14 cellular contexts compared by ENCODE assay signal in the genomic region with DNA sequence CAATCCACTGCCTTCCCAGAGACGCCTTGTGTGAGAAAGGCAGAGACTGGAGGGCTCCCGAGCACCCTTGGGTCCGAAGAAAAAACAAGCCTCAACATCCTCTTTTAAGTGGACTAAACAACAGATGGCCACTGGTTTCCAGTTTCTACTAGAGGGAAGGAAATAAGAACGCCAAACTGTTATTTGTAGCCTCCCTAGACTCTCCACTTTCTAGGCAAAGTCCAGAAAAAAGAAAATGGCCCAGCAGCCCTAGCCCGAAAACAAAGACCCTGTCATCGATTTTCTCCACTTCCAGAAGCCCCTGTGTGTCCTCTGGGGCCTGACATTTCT. TPM values are rescaled to one million over a fixed set of nuclear protein-coding genes. Genes with fewer than 3 reads are reported as not detected.
A peak's percentile ranks its signal among the peaks of the same experiment; 100 is the strongest.
DNase-seq lines count a peak whose midpoint lies in the region; ATAC-seq lines count a peak whose summit lies in the region.
"Had no signal": no experiment of that assay in that cellular context is flagged by ENCODE, and none has a peak within 500 bp of the region (broad histone marks: within the 10 kb centered on the region; RNA-seq: fewer than 3 reads in every experiment).

No MANE protein-coding gene starts in this region.

- H3K9me3 Mint-ChIP-seq in activated T-cell treated with anti-CD3 and anti-CD28 coated beads, Interleukin-2, amount 50 U/mL, for 72 hours = no peaks in the 10 kb centered on the region
- H3K9me3 Mint-ChIP-seq in stimulated activated effector memory CD8-positive, alpha-beta T cell treated with anti-CD3 and anti-CD28 coated beads, Interleukin-12 subunit alpha, Interleukin-12 subunit beta, amount 100 ng/mL, for 72 hours = no peaks in the 10 kb centered on the region

- in situ Hi-C loops in ACHN (cut with HindIII; ENCODE audit: low pct_ligation_motif_present, low pct_unique_long_range_greater_than_20kb, low sequenced_read_pairs) = no loop called here

- H3K36me3 Mint-ChIP-seq in activated T-cell treated with anti-CD3 and anti-CD28 coated beads, Interleukin-2, amount 50 U/mL, for 72 hours (ENCODE audit: insufficient read depth in 2 of 2) = peaks cover 0 to 10% of the 10 kb centered on the region in 2 donors
- H3K36me3 Mint-ChIP-seq in T-helper 17 cell (ENCODE audit: low read depth) = no peaks in the 10 kb centered on the region
- peaks cover 52% of the 10 kb centered on the region for H3K36me3 Mint-ChIP-seq in stimulated activated effector memory CD8-positive, alpha-beta T cell treated with anti-CD3 and anti-CD28 coated beads, Interleukin-12 subunit alpha, Interleukin-12 subunit beta, amount 100 ng/mL, for 72 hours

- no peaks in the 10 kb centered on the region for H3K27me3 Mint-ChIP-seq in activated T-cell treated with anti-CD3 and anti-CD28 coated beads, Interleukin-2, amount 50 U/mL, for 72 hours (ENCODE audit: low read depth)
- H3K27me3 Mint-ChIP-seq in T-helper 17 cell = no peaks in the 10 kb centered on the region

- DNase-seq in activated T-cell treated with anti-CD3 and anti-CD28 coated beads, Interleukin-2, amount 50 U/mL, for 72 hours = no peak
- DNase-seq in activated T-cell treated with anti-CD3 and anti-CD28 coated beads, Interleukin-2, amount 50 U/mL, for 48 hours = no peak
- no peak for DNase-seq in T-helper 17 cell
- DNase-seq in left lobe of liver (ENCODE audit: low spot score) = peak; percentile 0
- DNase-seq in stimulated activated effector memory CD8-positive, alpha-beta T cell treated with anti-CD3 and anti-CD28 coated beads, Interleukin-12 subunit alpha, Interleukin-12 subunit beta, amount 100 ng/mL, for 72 hours (ENCODE audit: low spot score in 2 of 2) = no peak
- no peak for DNase-seq in NCI-H2196 treated with DMSO at 0.1 percent for 48 hours (lab: John Stamatoyannopoulos, UW; ENCODE audit: unreplicated experiment)
- no peak for DNase-seq in ACHN
- DNase-seq: cortex of kidney, hippocampal formation, left colon, NCI-H2171, SIG-M5, substantia nigra had no signal

- H3K9me3 ChIP-seq in T-helper 17 cell (ENCODE audit: control insufficient read depth, low read length, poor library complexity, severe bottlenecking) = no peaks in the 10 kb centered on the region

- peak overlapping the region; percentile 84 to 86 for H3K4me3 Mint-ChIP-seq in activated T-cell treated with anti-CD3 and anti-CD28 coated beads, Interleukin-2, amount 50 U/mL, for 72 hours
- H3K4me3 Mint-ChIP-seq in T-helper 17 cell = peak overlapping the region; percentile 21
- no peak overlapping the region for H3K4me3 Mint-ChIP-seq in stimulated activated effector memory CD8-positive, alpha-beta T cell treated with anti-CD3 and anti-CD28 coated beads, Interleukin-12 subunit alpha, Interleukin-12 subunit beta, amount 100 ng/mL, for 72 hours

- H3K27ac Mint-ChIP-seq in activated T-cell treated with anti-CD3 and anti-CD28 coated beads, Interleukin-2, amount 50 U/mL, for 72 hours = peak overlapping the region; percentile 87
- H3K27ac Mint-ChIP-seq in T-helper 17 cell = peak overlapping the region; percentile 93
- H3K27ac Mint-ChIP-seq in stimulated activated effector memory CD8-positive, alpha-beta T cell treated with anti-CD3 and anti-CD28 coated beads, Interleukin-12 subunit alpha, Interleukin-12 subunit beta, amount 100 ng/mL, for 72 hours = peak overlapping the region; percentile 38

- no peak for ATAC-seq in activated T-cell treated with anti-CD3 and anti-CD28 coated beads, Interleukin-2, amount 50 U/mL, for 72 hours (replicated peaks in 1 of 2)
- no peak for ATAC-seq in T-helper 17 cell
- ATAC-seq in left lobe of liver = no peak
- no peak for ATAC-seq in stimulated activated effector memory CD8-positive, alpha-beta T cell treated with anti-CD3 and anti-CD28 coated beads, Interleukin-12 subunit alpha, Interleukin-12 subunit beta, amount 100 ng/mL, for 72 hours
- no peak for ATAC-seq in GM18502 (IDR thresholded peaks at IDR 0.05; ENCODE audit: poor library complexity, unreplicated experiment)
- ATAC-seq: left colon had no signal

- peaks cover 93% of the 10 kb centered on the region for H3K4me1 Mint-ChIP-seq in activated T-cell treated with anti-CD3 and anti-CD28 coated beads, Interleukin-2, amount 50 U/mL, for 72 hours (ENCODE audit: low read depth)
- H3K4me1 Mint-ChIP-seq in T-helper 17 cell = peaks cover 65% of the 10 kb centered on the region
- H3K4me1 Mint-ChIP-seq in stimulated activated effector memory CD8-positive, alpha-beta T cell treated with anti-CD3 and anti-CD28 coated beads, Interleukin-12 subunit alpha, Interleukin-12 subunit beta, amount 100 ng/mL, for 72 hours = peaks cover 62% of the 10 kb centered on the region

RNA-seq across cellular contexts. Expression of a gene that starts 6.0 kb away (rescaled TPM):
- total RNA-seq in activated T-cell treated with anti-CD3 and anti-CD28 coated beads, Interleukin-2, amount 50 U/mL, for 72 hours = 100 to 1,000 TPM; 161 to 208 TPM
- total RNA-seq in T-helper 17 cell (100 to 1,000 TPM in 1 of 2 donors, 10 to 100 TPM in 1; 64.7 to 135 TPM), left lobe of liver (1.3 TPM)

Comparison
In these comparisons a context has a peak if more than half of its experiments do, and no peak if none do; other contexts are left out.
1. H3K27ac Mint-ChIP-seq: peak in every context shown above with its lines; median percentile 93 in T-helper 17 cell; 87 in activated T-cell treated with anti-CD3 and anti-CD28 coated beads, Interleukin-2, amount 50 U/mL, for 72 hours; 38 in stimulated activated effector memory CD8-positive, alpha-beta T cell treated with anti-CD3 and anti-CD28 coated beads, Interleukin-12 subunit alpha, Interleukin-12 subunit beta, amount 100 ng/mL, for 72 hours.
2. RNA of a gene that starts 6.0 kb away (total RNA-seq): 161 to 208 TPM in activated T-cell treated with anti-CD3 and anti-CD28 coated beads, Interleukin-2, amount 50 U/mL, for 72 hours and 64.7 to 135 TPM in T-helper 17 cell; 1.3 TPM in left lobe of liver (single experiment); every median in the first group is over 10 times any median in the second.